Comparison of ENCODE assay signal across 22 cellular contexts in genomic region chr3:42010530-42010929, GRCh38. TPM values are rescaled to one million over a fixed set of nuclear protein-coding genes. Genes with fewer than 3 reads are reported as not detected.
DNase-seq lines count a peak whose midpoint lies in the region; ATAC-seq, FAIRE-seq and TF ChIP-seq lines count a peak whose summit lies in the region.
"Had no signal": no experiment of that assay in that cellular context is flagged by ENCODE, and none has a peak within 500 bp of the region (broad histone marks: within the 10 kb centered on the region; RNA-seq: fewer than 3 reads in every experiment).

No MANE protein-coding gene starts in this region.

- TF ChIP-seq RAD21 in K562 (CRISPR knock-in tag; conservative IDR thresholded peaks at IDR 0.05 in 1 of 2, IDR thresholded peaks at IDR 0.05 in 1 of 2), result no peak

- intact Hi-C loops in K562 (cut with micrococcal nuclease), result no loop called here

- H3K36me3 Mint-ChIP-seq in neural crest cell (ENCODE audit: low read depth) (no peaks in the 10 kb centered on the region), HFFc6 (ENCODE audit: low read depth) (peaks cover 9% of the 10 kb centered on the region)
- H3K36me3 Mint-ChIP-seq: immature natural killer cell had no signal

- H3K27me3 ChIP-seq in K562 (ENCODE audit: control insufficient read depth in 2 of 2, insufficient read depth in 2 of 2, low read length in 2 of 2), result no peaks in the 10 kb centered on the region; a peak in 1 of 5 replicates
- H3K27me3 ChIP-seq: MG63, neutrophil, right atrium auricular region had no signal

- TF ChIP-seq POLR2A in K562 (conservative IDR thresholded peaks at IDR 0.05), result no peak

- no peak for TF ChIP-seq EP300 in K562 (IDR thresholded peaks at IDR 0.05; ENCODE audit: low read length)

- H3K4me2 ChIP-seq in K562 (ENCODE audit: insufficient read depth, low read length), result no peak overlapping the region

- BruUV-seq in K562 (replicated peaks; lab: Mats Ljungman, UMichigan), result no TSS peak

- no peak for ATAC-seq in K562
- ATAC-seq: activated CD4-positive, alpha-beta T cell treated with anti-CD3 and anti-CD28 coated beads for 36 hours; esophagus mucosa; HCT116 had no signal

- CTCF ChIA-PET in K562 (lab: Yijun Ruan, JAX; ENCODE audit: low intra/inter-chr PET ratio), result no interaction called here

- H3K27ac Mint-ChIP-seq in neural crest cell (ENCODE audit: unreplicated experiment) (peak overlapping the region; percentile 78), HFFc6 (no peak overlapping the region)
- H3K27ac Mint-ChIP-seq: activated CD4-positive, alpha-beta T cell treated with anti-CD3 and anti-CD28 coated beads for 36 hours had no signal

- no peaks in the 10 kb centered on the region for H3K9me3 ChIP-seq in K562 (replicated peaks; ENCODE audit: control insufficient read depth, insufficient read depth, low read depth, low read length)
- H3K9me3 ChIP-seq: MG63, neutrophil, right atrium auricular region had no signal

- POLR2A ChIA-PET in K562 (lab: Yijun Ruan, JAX), result interaction anchor here (0.8 to 2.0 kb wide), 6 partner anchors 9 to 37 kb away, joined by 3 to 9 read pairs (median 5); no protein-coding TSS in a partner anchor

- no peak overlapping the region for H3K4me3 Mint-ChIP-seq in neural crest cell
- no peak overlapping the region for H3K4me3 Mint-ChIP-seq in HFFc6
- H3K4me3 Mint-ChIP-seq: activated CD4-positive, alpha-beta T cell treated with anti-CD3 and anti-CD28 coated beads for 36 hours; immature natural killer cell had no signal

- in situ Hi-C loops in K562 (cut with MboI), result no loop called here

- peak overlapping the region; percentile 14; the same call in 1 of the 2 replicates for H2AFZ ChIP-seq in K562 (ENCODE audit: low read depth, low read length)

- H4K20me1 ChIP-seq in K562 (replicated peaks; ENCODE audit: control insufficient read depth, insufficient read depth, low read length), result no peaks in the 10 kb centered on the region; the same call in 1 of the 2 replicates

- no peaks in the 10 kb centered on the region; the same call in 2 of the 3 replicates for H3K36me3 ChIP-seq in K562 (ENCODE audit: control insufficient read depth, insufficient read depth, low read length)
- H3K36me3 ChIP-seq: MG63, neutrophil, right atrium auricular region had no signal

- H3K27ac ChIP-seq in K562 (ENCODE audit: extremely low read depth, low read depth, low read length), result no peak overlapping the region
- H3K27ac ChIP-seq: neutrophil, right atrium auricular region had no signal

- H3K9me1 ChIP-seq in K562 (ENCODE audit: control insufficient read depth, insufficient read depth, low read length), result no peaks in the 10 kb centered on the region

- H3K4me1 Mint-ChIP-seq in neural crest cell (peaks cover 24% of the 10 kb centered on the region), HFFc6 (ENCODE audit: low read depth) (peaks cover 33% of the 10 kb centered on the region)

- no peak for TF ChIP-seq CTCF in K562 (IDR thresholded peaks at IDR 0.05 in 2 of 3, conservative IDR thresholded peaks at IDR 0.05 in 1 of 3; ENCODE audit: insufficient read depth in 2 of 3, low read depth in 1 of 3, low read length in 3 of 3)
- no peak for TF ChIP-seq CTCF in neural crest cell (conservative IDR thresholded peaks at IDR 0.05)
- TF ChIP-seq CTCF in HFFc6 (IDR thresholded peaks at IDR 0.05), result no peak

- H3K27me3 Mint-ChIP-seq in neural crest cell (ENCODE audit: low read depth) (no peaks in the 10 kb centered on the region), HFFc6 (ENCODE audit: insufficient read depth) (peaks cover 5% of the 10 kb centered on the region)
- H3K27me3 Mint-ChIP-seq: activated CD4-positive, alpha-beta T cell treated with anti-CD3 and anti-CD28 coated beads for 36 hours had no signal

- H3K4me3 ChIP-seq in K562, result no peak overlapping the region
- H3K4me3 ChIP-seq: MG63, right atrium auricular region had no signal

- no peak for FAIRE-seq in K562 (lab: Jason Lieb, UNC)
- FAIRE-seq: GM18507, HTR-8/SVneo had no signal

- DNase-seq in DMS 273 treated with DMSO at 0.1 percent for 48 hours (lab: John Stamatoyannopoulos, UW) (peak; percentile 73), NCI-H2171 treated with DMSO at 0.1 percent for 48 hours (lab: John Stamatoyannopoulos, UW) (peak; percentile 88), K562 (ENCODE audit: extremely low read depth in 1 of 4, low spot score in 3 of 4) (no peak), neural crest cell (ENCODE audit: low read depth, low spot score) (no peak), RKO (ENCODE audit: low spot score) (no peak), NCI-H345 treated with DMSO at 0.1 percent for 48 hours (lab: John Stamatoyannopoulos, UW; ENCODE audit: unreplicated experiment) (no peak), HFFc6 (no peak)
- DNase-seq: activated CD4-positive, alpha-beta T cell treated with anti-CD3 and anti-CD28 coated beads for 36 hours; activated CD8-positive, alpha-beta memory T cell treated with anti-CD3 and anti-CD28 coated beads, Interleukin-2, amount 50 U/mL, for 4 hours; activated naive CD4-positive, alpha-beta T cell treated with Interleukin-2 at 50 U/mL for 16 hours; AML-193; immature natural killer cell; mesenchymal stem cell; MG63; NCI-H1930; T1000 had no signal

- 0 out of 4 replicates have a peak overlapping the region, but pooled peaks of 1 of the 2 experiments have one; percentile 14 for H3K9ac ChIP-seq in K562 (ENCODE audit: insufficient read depth in 1 of 2, low read depth in 2 of 2, low read length in 2 of 2)

- peaks cover 16 to 23% of the 10 kb centered on the region in 2 experiments for H3K4me1 ChIP-seq in K562 (replicated peaks in 1 of 2; ENCODE audit: control insufficient read depth in 2 of 2, insufficient read depth in 2 of 2, low read length in 2 of 2)

- no peaks in the 10 kb centered on the region for H3K9me3 Mint-ChIP-seq in neural crest cell
- H3K9me3 Mint-ChIP-seq in HFFc6, result no peaks in the 10 kb centered on the region
- H3K9me3 Mint-ChIP-seq: immature natural killer cell had no signal

- 33% methylated on average over 2 of the region's 2 CpGs for WGBS in K562 (ENCODE audit: insufficient coverage, low coverage, missing lambda C conversion rate)

- H3K79me2 ChIP-seq in K562 (ENCODE audit: control insufficient read depth, insufficient read depth, low read length), result peaks cover 19% of the 10 kb centered on the region

TF ChIP-seq in K562, 482 proteins besides CTCF, POLR2A, EP300 and RAD21 (continues in another document):
- TF ChIP-seq ZKSCAN8 (CRISPR knock-in tag; IDR thresholded peaks at IDR 0.05) (no peak), ZNF143 (CRISPR knock-in tag; IDR thresholded peaks at IDR 0.05) (no peak), ZNF347 (CRISPR knock-in tag; IDR thresholded peaks at IDR 0.05; ENCODE audit: low read depth) (no peak), HDGF (IDR thresholded peaks at IDR 0.05) (no peak), HDAC3 (IDR thresholded peaks at IDR 0.05; ENCODE audit: borderline replicate concordance, partially characterized antibody) (no peak), TRIM28 (IDR thresholded peaks at IDR 0.05) (no peak), NFRKB (IDR thresholded peaks at IDR 0.05; ENCODE audit: low read depth) (no peak), MITF (IDR thresholded peaks at IDR 0.05) (no peak), ZNF282 (CRISPR knock-in tag; IDR thresholded peaks at IDR 0.05) (no peak), NCOA4 (IDR thresholded peaks at IDR 0.05; ENCODE audit: partially characterized antibody) (no peak), TRIM24 (IDR thresholded peaks at IDR 0.05) (no peak), GTF2A2 (tag; IDR thresholded peaks at IDR 0.05) (no peak), BDP1 (IDR thresholded peaks at IDR 0.05; ENCODE audit: insufficient read depth, insufficient read length) (no peak), PCBP2 (IDR thresholded peaks at IDR 0.05; ENCODE audit: low read depth, low read length, poor library complexity, severe bottlenecking) (no peak)

RNA-seq across cellular contexts. Expression of gene ULK4, which starts 48.6 kb away (rescaled TPM):
- 5.5 and 12.7 TPM in 2 replicates for total RNA-seq in K562 (2011; cell fraction: chromatin; rRNA removed; ENCODE audit: low replicate concordance)
- total RNA-seq in K562 (2011; cell fraction: nucleolus; rRNA removed), result 3.6 and 3.8 TPM in 2 replicates
- total RNA-seq in K562 (2011; cell fraction: nucleoplasm; rRNA removed), result 5.5 and 6.0 TPM in 2 replicates
- total RNA-seq in K562 (2014; rRNA removed) (2.9 and 5.7 TPM in 2 replicates), K562 (2014; rRNA removed; fragmentation: Illumina TruSeq; extraction: Trizol) (5.2 and 5.9 TPM in 2 replicates), K562 (2015; rRNA removed; fragmentation: Illumina TruSeq; extraction: Trizol) (4.6 and 4.8 TPM in 2 replicates), K562 (2021) (3.1 and 3.3 TPM in 2 replicates), neural crest cell (10.2 and 10.4 TPM in 2 replicates)
- polyA plus RNA-seq in K562 (2011; rRNA removed) (2.1 and 3.2 TPM in 2 replicates), K562 (2014; fragmentation: Illumina TruSeq; extraction: Trizol) (3.0 and 3.7 TPM in 2 replicates), K562 (2014; fragmentation: Nextera tagmentation; extraction: Ambion mirVana) (1 to 10 TPM; 3.4 to 5.4 TPM), K562 (2014; rRNA removed) (2.9 and 3.5 TPM in 2 replicates)
- polyA plus RNA-seq in K562 (2011; cell fraction: cytosol; rRNA removed), result 0.95 and 0.99 TPM in 2 replicates
- polyA plus RNA-seq in K562 (2011; cell fraction: nucleus; rRNA removed), result 2.9 and 3.5 TPM in 2 replicates
- polyA plus RNA-seq in K562 (2012), result 1.4 and 3.2 TPM in 2 replicates
- 3.1 and 5.1 TPM in 2 replicates for polyA minus RNA-seq in K562 (2011; rRNA and poly(A)+ RNA removed)
- 2.3 TPM in 1 of 2 replicates, not detected in the other for polyA minus RNA-seq in K562 (2011; cell fraction: cytosol; rRNA and poly(A)+ RNA removed)
- 6.5 and 6.6 TPM in 2 replicates for polyA minus RNA-seq in K562 (2011; cell fraction: nucleus; rRNA and poly(A)+ RNA removed)
- total RNA-seq in HFFc6 (2021; fragmentation: NEBNext Ultra II Directional; extraction: Animal tissue kit (Norgen Biotek cat#: 25700)), result 1 to 10 TPM; 6.0 to 8.6 (median 6.7) TPM

Comparison
In these comparisons a context has a peak if more than half of its experiments do, and no peak if none do; other contexts are left out.
1. DNase-seq: peak in DMS 273 treated with DMSO at 0.1 percent for 48 hours (single experiment) and NCI-H2171 treated with DMSO at 0.1 percent for 48 hours (single experiment); none in K562 (0 of 4), neural crest cell (single experiment), RKO (single experiment), NCI-H345 treated with DMSO at 0.1 percent for 48 hours (single experiment) and HFFc6 (single experiment).